Comparison of ENCODE assay signal across 8 cellular contexts in the genomic region with DNA sequence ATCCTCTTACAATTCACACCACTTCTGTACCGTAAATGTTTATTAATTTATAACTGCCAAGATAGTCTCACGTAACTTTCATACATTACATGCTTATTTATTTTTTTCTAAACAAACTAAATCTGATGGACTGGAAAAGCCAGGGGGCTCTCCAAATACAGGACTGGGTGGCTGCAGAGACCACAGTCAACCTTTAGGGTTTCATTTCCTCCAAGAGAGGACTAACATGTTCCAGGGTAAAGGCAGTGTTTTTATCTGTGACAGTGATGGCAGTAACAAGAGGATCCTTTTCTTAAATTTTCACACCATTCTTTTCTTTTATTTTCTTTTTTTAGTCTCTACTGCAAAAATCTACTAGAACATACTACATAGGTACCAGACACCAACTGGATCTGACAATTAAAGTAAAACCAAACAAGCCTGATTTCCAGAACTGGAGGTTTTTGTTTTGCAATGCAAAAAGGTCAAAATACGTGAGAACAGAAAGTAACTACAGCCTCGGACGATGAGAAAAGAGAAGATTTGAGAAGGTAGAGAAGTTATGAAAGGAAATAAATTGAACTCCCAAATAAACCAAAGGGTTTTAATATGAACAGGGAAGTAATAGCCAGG. TPM values are rescaled to one million over a fixed set of nuclear protein-coding genes. Genes with fewer than 3 reads are reported as not detected.
DNase-seq lines count a peak whose midpoint lies in the region; ATAC-seq and TF ChIP-seq lines count a peak whose summit lies in the region.

No MANE protein-coding gene starts in this region.

- H3K27me3 ChIP-seq in PC-3 (ENCODE audit: low read length) (no peaks in the 10 kb centered on the region), osteoblast (ENCODE audit: insufficient read depth, low read length) (no peaks in the 10 kb centered on the region)

- no peaks in the 10 kb centered on the region for H3K36me3 Mint-ChIP-seq in activated naive CD4-positive, alpha-beta T cell treated with anti-CD3 and anti-CD28 coated beads for 36 hours (ENCODE audit: low read depth)

- H3K9me3 ChIP-seq in PC-3 (ENCODE audit: low read length) (no peaks in the 10 kb centered on the region), osteoblast (ENCODE audit: low read depth, low read length) (no peaks in the 10 kb centered on the region)

- no peak overlapping the region for H3K27ac ChIP-seq in PC-3 (ENCODE audit: low read length)
- peak overlapping the region; percentile 51 for H3K27ac ChIP-seq in osteoblast (ENCODE audit: low read depth, low read length)

- H2AFZ ChIP-seq in PC-3 (ENCODE audit: low read length) (peak overlapping the region; percentile 93), osteoblast (ENCODE audit: low read length) (peak overlapping the region; percentile 94)

- no peaks in the 10 kb centered on the region for H3K9me2 ChIP-seq in PC-3 (replicated peaks; ENCODE audit: low read length)

- no peaks in the 10 kb centered on the region for H3K27me3 Mint-ChIP-seq in activated naive CD4-positive, alpha-beta T cell treated with anti-CD3 and anti-CD28 coated beads for 36 hours (ENCODE audit: low read depth)

- H3K9ac ChIP-seq in PC-3 (ENCODE audit: low read length), result no peak overlapping the region

- CTCF ChIA-PET in activated naive CD4-positive, alpha-beta T cell treated with anti-CD3 and anti-CD28 coated beads for 36 hours (lab: Charles Lee), result interaction anchor here (1.4 to 2.7 kb wide), 4 partner anchors 10 to 72 kb away, joined by 4 to 19 read pairs (median 8); no protein-coding TSS in a partner anchor
- CTCF ChIA-PET in PC-3 (lab: Charles Lee), result interaction anchor here (0.5 kb wide), 2 partner anchors 17 to 61 kb away, joined by 3 to 5 read pairs; no protein-coding TSS in a partner anchor

- peak overlapping the region; percentile 81 for H3K4me3 ChIP-seq in PC-3 (ENCODE audit: low read length)
- peak overlapping the region; percentile 85 for H3K4me3 ChIP-seq in epithelial cell of esophagus (ENCODE audit: low read length)
- H3K4me3 ChIP-seq in osteoblast (ENCODE audit: insufficient read depth, low read length), result peak overlapping the region; percentile 83

- no peaks in the 10 kb centered on the region for H3K9me3 Mint-ChIP-seq in activated naive CD4-positive, alpha-beta T cell treated with anti-CD3 and anti-CD28 coated beads for 36 hours

- peak overlapping the region; percentile 96 for H3K27ac Mint-ChIP-seq in activated naive CD4-positive, alpha-beta T cell treated with anti-CD3 and anti-CD28 coated beads for 36 hours

- ATAC-seq in HG02759 (IDR thresholded peaks at IDR 0.05; ENCODE audit: unreplicated experiment) (peak; percentile 32), PC-3 (no peak)

- intact Hi-C loops in activated naive CD4-positive, alpha-beta T cell treated with anti-CD3 and anti-CD28 coated beads for 36 hours (cut with micrococcal nuclease), result loop anchor here (1.0 to 5.0 kb wide), 6 partner anchors 12 to 872 kb away; a partner anchor contains a TSS
- intact Hi-C loops in PC-3 (cut with micrococcal nuclease), result loop anchor here (1.0 to 5.0 kb wide), 2 partner anchors 20 to 63 kb away; no protein-coding TSS in a partner anchor

- H3K4me3 Mint-ChIP-seq in activated naive CD4-positive, alpha-beta T cell treated with anti-CD3 and anti-CD28 coated beads for 36 hours, result peak overlapping the region; percentile 93

- BruUV-seq in PC-3 (replicated peaks; lab: Mats Ljungman, UMichigan), result no TSS peak

- DNase-seq in activated naive CD4-positive, alpha-beta T cell treated with anti-CD3 and anti-CD28 coated beads for 36 hours, result no peak
- no peak for DNase-seq in activated naive CD4-positive, alpha-beta T cell (lab: John Stamatoyannopoulos, UW)
- DNase-seq in PC-3, result no peak
- DNase-seq in epithelial cell of esophagus (ENCODE audit: low read depth), result no peak
- DNase-seq in osteoblast (ENCODE audit: insufficient read length, low spot score, missing footprints), result peak; percentile 39
- DNase-seq in DMS79 (lab: John Stamatoyannopoulos, UW), result no peak
- DNase-seq in activated CD4-positive, CD25-positive, alpha-beta regulatory T cell (lab: John Stamatoyannopoulos, UW), result no peak

- H3K79me2 ChIP-seq in PC-3 (ENCODE audit: low read length) (no peaks in the 10 kb centered on the region), osteoblast (ENCODE audit: insufficient read depth, low read length) (peaks cover 39% of the 10 kb centered on the region)

- H4K20me1 ChIP-seq in PC-3 (ENCODE audit: low read length) (no peaks in the 10 kb centered on the region), osteoblast (ENCODE audit: insufficient read depth, low read length) (peaks cover 3% of the 10 kb centered on the region)

- H3K4me2 ChIP-seq in PC-3 (ENCODE audit: low read length) (peak overlapping the region; percentile 87), osteoblast (ENCODE audit: insufficient read depth, low read length) (peak overlapping the region; percentile 92)

- H3K4me1 Mint-ChIP-seq in activated naive CD4-positive, alpha-beta T cell treated with anti-CD3 and anti-CD28 coated beads for 36 hours (ENCODE audit: low read depth), result peaks cover 48% of the 10 kb centered on the region

- POLR2A ChIA-PET in PC-3 (lab: Charles Lee; ENCODE audit: unreplicated experiment), result no interaction called here

- TF ChIP-seq CTCF in PC-3 (conservative IDR thresholded peaks at IDR 0.05; ENCODE audit: low read depth, low read length) (no peak), epithelial cell of esophagus (IDR thresholded peaks at IDR 0.05; ENCODE audit: insufficient read depth, low read depth, low read length, missing control alignments) (no peak), osteoblast (IDR thresholded peaks at IDR 0.05; ENCODE audit: extremely low read depth, low read depth, low read length) (no peak)

- H3K4me1 ChIP-seq in PC-3 (ENCODE audit: insufficient read depth, low read length) (peaks cover 3% of the 10 kb centered on the region; the same call in 1 of the 2 replicates), osteoblast (ENCODE audit: insufficient read depth, low read length) (peaks cover 7% of the 10 kb centered on the region)

- H3K36me3 ChIP-seq in PC-3 (ENCODE audit: low read depth, low read length), result no peaks in the 10 kb centered on the region
- H3K36me3 ChIP-seq in osteoblast (ENCODE audit: insufficient read depth, low read length), result no peaks in the 10 kb centered on the region

- no peaks in the 10 kb centered on the region for H3F3A ChIP-seq in PC-3 (ENCODE audit: low read length, unreplicated experiment)

RNA-seq across cellular contexts. Expression of a gene that starts 1.2 kb away (rescaled TPM):
- 10 to 100 TPM; 10.7 to 12.7 TPM for total RNA-seq in activated naive CD4-positive, alpha-beta T cell treated with anti-CD3 and anti-CD28 coated beads for 36 hours
- total RNA-seq in PC-3 (2014; rRNA removed) (5.4 and 5.6 TPM in 2 replicates), osteoblast (36.2 and 36.8 TPM in 2 replicates)
